In the genomic region with DNA sequence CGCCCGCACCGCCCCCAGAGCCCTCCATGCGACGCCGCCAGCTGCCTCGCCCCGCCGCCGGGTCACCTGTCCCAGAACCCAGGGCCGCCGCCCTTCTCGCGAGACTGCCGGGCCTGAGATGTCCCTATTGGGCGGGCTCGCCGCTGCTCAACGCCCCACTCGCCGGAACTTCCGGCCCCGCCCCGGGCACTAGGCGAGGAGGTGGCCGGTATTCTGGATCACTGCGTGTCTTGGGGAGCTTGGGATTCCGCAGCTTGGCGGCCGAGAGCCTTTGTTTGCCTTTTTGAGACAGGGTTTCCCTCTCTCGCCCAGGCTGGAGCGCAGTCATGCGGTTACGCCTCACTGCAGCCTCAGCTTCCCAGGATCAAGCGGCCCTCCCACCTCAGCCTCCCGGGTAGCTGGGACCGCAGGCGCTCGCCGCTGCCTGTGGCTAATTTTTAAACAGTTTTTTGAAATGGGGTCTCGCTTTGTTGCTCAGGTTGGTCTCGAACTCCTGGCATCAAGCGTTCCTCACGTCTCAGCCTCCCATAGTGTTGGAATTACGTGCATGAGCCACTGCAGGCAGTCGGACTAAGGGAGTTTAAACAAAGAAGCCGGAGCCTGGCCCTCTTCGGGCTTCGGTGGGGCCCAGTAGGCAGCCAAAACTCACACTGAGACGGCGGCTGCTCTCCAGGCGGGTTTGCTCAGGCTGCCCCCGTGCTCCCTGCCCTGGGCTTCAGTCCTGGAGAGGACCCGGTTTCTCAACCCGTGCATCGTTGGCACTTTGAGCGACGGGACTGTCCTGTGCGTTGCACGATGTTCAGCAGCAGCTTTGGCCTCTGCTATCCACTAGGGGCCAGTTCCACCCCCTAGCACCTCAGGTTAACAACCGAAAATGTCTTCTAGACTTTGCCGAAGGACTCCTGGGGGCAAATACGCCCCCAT, we compare ENCODE assay signal across 8 cellular contexts. TPM values are rescaled to one million over a fixed set of nuclear protein-coding genes. Genes with fewer than 3 reads are reported as not detected.
DNase-seq lines count a peak whose midpoint lies in the region; ATAC-seq, FAIRE-seq and TF ChIP-seq lines count a peak whose summit lies in the region.

A gene (minus strand): TSS at position 43 of the 924 bp plus-strand sequence. CDS start 15 bp downstream, at position 28.

- intact Hi-C loops in vagina (cut with DNase I): no loop called here

- peak within 1 kb of the TSS; percentile 85 for H3K4me3 Mint-ChIP-seq in astrocyte (ENCODE audit: unreplicated experiment)

- FAIRE-seq in astrocyte (lab: Jason Lieb, UNC): no peak

- peak within 1 kb of the TSS; percentile 91 for H3K27ac ChIP-seq in astrocyte (ENCODE audit: low read depth, low read length)
- peak within 1 kb of the TSS; percentile 74 for H3K27ac ChIP-seq in rectal smooth muscle tissue (ENCODE audit: low read depth, low read length)
- H3K27ac ChIP-seq in vagina: peak within 1 kb of the TSS; percentile 78

- H3K79me2 ChIP-seq in astrocyte (ENCODE audit: insufficient read depth, low read length): peaks cover 44% of the 10 kb centered on the region

- H4K20me1 ChIP-seq in astrocyte (ENCODE audit: insufficient read depth, low read length): peaks cover 22% of the 10 kb centered on the region

- peaks cover 9% of the 10 kb centered on the region for H3K9me3 Mint-ChIP-seq in astrocyte (ENCODE audit: unreplicated experiment)

- H3K27me3 Mint-ChIP-seq in astrocyte (ENCODE audit: low read depth, unreplicated experiment): no peaks in the 10 kb centered on the region

- H3K36me3 ChIP-seq in astrocyte (ENCODE audit: insufficient read depth, low read length) (peaks cover 4% of the 10 kb centered on the region), rectal smooth muscle tissue (ENCODE audit: control insufficient read depth, insufficient read depth, low read length) (no peaks in the 10 kb centered on the region), vagina (no peaks in the 10 kb centered on the region)

- no peaks in the 10 kb centered on the region for H3K27me3 ChIP-seq in astrocyte (ENCODE audit: insufficient read depth, low read length)
- H3K27me3 ChIP-seq in rectal smooth muscle tissue (ENCODE audit: control insufficient read depth, insufficient read depth, low read length): no peaks in the 10 kb centered on the region
- H3K27me3 ChIP-seq in vagina: no peaks in the 10 kb centered on the region

- peak within 1 kb of the TSS; percentile 94 for H2AFZ ChIP-seq in astrocyte (ENCODE audit: low read depth, low read length)

- TF ChIP-seq POLR2A in vagina (IDR thresholded peaks at IDR 0.05): peak in 1 of 2 donors; percentile 83

- peak within 1 kb of the TSS; percentile 41 for H3K27ac Mint-ChIP-seq in astrocyte (ENCODE audit: unreplicated experiment)

- H3K4me1 ChIP-seq in astrocyte (ENCODE audit: insufficient read depth, low read length) (peaks cover 6% of the 10 kb centered on the region), rectal smooth muscle tissue (ENCODE audit: control insufficient read depth, insufficient read depth, low read length) (peaks cover 3% of the 10 kb centered on the region), vagina (peaks cover 45% of the 10 kb centered on the region)

- ATAC-seq in GM18508 (IDR thresholded peaks at IDR 0.05; ENCODE audit: insufficient read depth, unreplicated experiment): peak; percentile 65
- ATAC-seq in HG02981 (IDR thresholded peaks at IDR 0.05; ENCODE audit: unreplicated experiment): peak; percentile 83

- peak within 1 kb of the TSS; percentile 86 for H3K4me2 ChIP-seq in astrocyte (ENCODE audit: low read length)

- TF ChIP-seq CTCF in astrocyte (IDR thresholded peaks at IDR 0.05; ENCODE audit: insufficient read depth, low read depth, low read length) (no peak), vagina (IDR thresholded peaks at IDR 0.05) (no peak)

- H3K9ac ChIP-seq in astrocyte (ENCODE audit: low read length): peak within 1 kb of the TSS; percentile 91
- H3K9ac ChIP-seq in rectal smooth muscle tissue (ENCODE audit: low read length): peak within 1 kb of the TSS; percentile 83

- peaks cover 5% of the 10 kb centered on the region for H3K36me3 Mint-ChIP-seq in astrocyte (ENCODE audit: low read depth, unreplicated experiment)

- DNase-seq in NCI-H2029 (lab: John Stamatoyannopoulos, UW) (peak; percentile 96), T-helper 22 cell (ENCODE audit: low read depth) (peak; percentile 75), astrocyte (ENCODE audit: low read depth) (peak; percentile 82), hepatic stellate cell (ENCODE audit: low spot score) (peak; percentile 99), vagina (ENCODE audit: extremely low spot score in 2 of 2) (peak in 1 of 2 donors; percentile 94)

- no peaks in the 10 kb centered on the region for H3K4me1 Mint-ChIP-seq in astrocyte (ENCODE audit: low read depth, unreplicated experiment)

- H3K9me3 ChIP-seq in astrocyte (ENCODE audit: insufficient read depth, low read depth, low read length) (no peaks in the 10 kb centered on the region), vagina (no peaks in the 10 kb centered on the region)

- H3K4me3 ChIP-seq in astrocyte (ENCODE audit: insufficient read depth, low read depth, low read length): peak within 1 kb of the TSS; percentile 84
- H3K4me3 ChIP-seq in rectal smooth muscle tissue (ENCODE audit: low read length): peak within 1 kb of the TSS; percentile 90
- peak within 1 kb of the TSS; percentile 78 to 82 for H3K4me3 ChIP-seq in vagina

RNA-seq across cellular contexts. Expression of the gene that starts here (rescaled TPM):
- 11.9 and 12.4 TPM in 2 replicates for total RNA-seq in astrocyte
- 36.1 TPM for total RNA-seq in vagina
